ENCODE assay signal across 18 cellular contexts in the genomic region with DNA sequence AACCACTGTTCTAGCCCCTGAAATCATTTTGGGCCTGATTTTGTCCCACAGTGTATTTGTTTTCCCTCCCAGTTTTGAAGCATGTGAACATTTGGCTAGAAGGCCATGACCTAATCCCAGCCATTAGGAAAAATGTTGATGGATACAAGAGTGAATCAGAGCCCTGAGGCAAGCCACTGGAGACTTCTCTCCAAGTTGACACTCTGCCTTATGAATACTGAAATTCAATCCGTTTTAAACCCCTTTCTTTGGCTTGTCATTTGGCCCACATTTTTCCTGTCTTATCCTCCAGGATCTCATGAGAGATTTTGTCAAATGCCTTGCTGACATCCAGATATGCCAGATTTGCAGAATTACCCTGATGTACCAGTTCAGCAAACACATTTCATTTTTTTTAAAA.
DNase-seq lines count a peak whose midpoint lies in the region; ATAC-seq and TF ChIP-seq lines count a peak whose summit lies in the region.
"Had no signal": no experiment of that assay in that cellular context is flagged by ENCODE, and none has a peak within 500 bp of the region (broad histone marks: within the 10 kb centered on the region; RNA-seq: fewer than 3 reads in every experiment).

No MANE protein-coding gene starts in this region.

- H3K4me2 ChIP-seq in PC-9 = peak overlapping the region; percentile 29
- H3K4me2 ChIP-seq: BLaER1 treated with 17β-estradiol and CSF1 and Interleukin-3, amounts not matched to agents 10 nM and 100 nM had no signal

- POLR2A ChIA-PET in PC-9 (lab: Charles Lee; ENCODE audit: unreplicated experiment) = no interaction called here

- H2AFZ ChIP-seq in PC-9 = no peak overlapping the region

- H3K27ac Mint-ChIP-seq in endodermal cell = peak overlapping the region; percentile 36
- H3K27ac Mint-ChIP-seq in activated naive CD8-positive, alpha-beta T cell treated with anti-CD3 and anti-CD28 coated beads for 36 hours = no peak overlapping the region
- H3K27ac Mint-ChIP-seq: activated CD8-positive, alpha-beta T cell treated with anti-CD3 and anti-CD28 coated beads, Interleukin-2, amount 10 ng/mL, durations not matched to agents 7 days and 5 days; activated naive CD4-positive, alpha-beta T cell treated with anti-CD3 and anti-CD28 coated beads, Interleukin-2, amount 50 U/mL, for 24 hours had no signal

- TF ChIP-seq CTCF in PC-9 (conservative IDR thresholded peaks at IDR 0.05) = no peak
- TF ChIP-seq CTCF in endodermal cell (conservative IDR thresholded peaks at IDR 0.05) = no peak

- H3K27ac ChIP-seq in PC-9 = peak overlapping the region; percentile 18; the same call in 1 of the 2 replicates
- no peak overlapping the region for H3K27ac ChIP-seq in endodermal cell (ENCODE audit: low read depth, low read length)
- H3K27ac ChIP-seq: BLaER1 treated with 17β-estradiol and CSF1 and Interleukin-3, amounts not matched to agents 10 nM and 100 nM; dorsolateral prefrontal cortex; Peyer's patch; prostate gland had no signal

- H3K4me3 ChIP-seq in PC-9 = no peak overlapping the region
- H3K4me3 ChIP-seq in endodermal cell (ENCODE audit: low read length) = no peak overlapping the region
- H3K4me3 ChIP-seq: BLaER1 treated with 17β-estradiol and CSF1 and Interleukin-3, amounts not matched to agents 10 nM and 100 nM; dorsolateral prefrontal cortex; Peyer's patch; prostate gland had no signal

- no peak overlapping the region for H3K9ac ChIP-seq in endodermal cell (ENCODE audit: extremely low read depth, low read length, poor library complexity, severe bottlenecking)
- H3K9ac ChIP-seq: BLaER1 treated with 17β-estradiol and CSF1 and Interleukin-3, amounts not matched to agents 10 nM and 100 nM had no signal

- H4K20me1 ChIP-seq in PC-9 (ENCODE audit: insufficient read depth) = no peaks in the 10 kb centered on the region
- H4K20me1 ChIP-seq: BLaER1 treated with 17β-estradiol and CSF1 and Interleukin-3, amounts not matched to agents 10 nM and 100 nM had no signal

- no peaks in the 10 kb centered on the region for H3K9me2 ChIP-seq in PC-9 (ENCODE audit: insufficient read depth)

- no peaks in the 10 kb centered on the region for H3K36me3 Mint-ChIP-seq in endodermal cell (ENCODE audit: low read depth)
- H3K36me3 Mint-ChIP-seq in activated naive CD8-positive, alpha-beta T cell treated with anti-CD3 and anti-CD28 coated beads for 36 hours = no peaks in the 10 kb centered on the region
- H3K36me3 Mint-ChIP-seq: activated naive CD4-positive, alpha-beta T cell treated with anti-CD3 and anti-CD28 coated beads, Interleukin-2, amount 50 U/mL, for 24 hours had no signal

- no peaks in the 10 kb centered on the region for H3K9me3 Mint-ChIP-seq in endodermal cell
- no peaks in the 10 kb centered on the region for H3K9me3 Mint-ChIP-seq in activated naive CD8-positive, alpha-beta T cell treated with anti-CD3 and anti-CD28 coated beads for 36 hours

- peaks cover 6% of the 10 kb centered on the region for H3K4me1 Mint-ChIP-seq in endodermal cell
- no peaks in the 10 kb centered on the region for H3K4me1 Mint-ChIP-seq in activated naive CD8-positive, alpha-beta T cell treated with anti-CD3 and anti-CD28 coated beads for 36 hours
- H3K4me1 Mint-ChIP-seq: activated naive CD4-positive, alpha-beta T cell treated with anti-CD3 and anti-CD28 coated beads, Interleukin-2, amount 50 U/mL, for 24 hours had no signal

- no peaks in the 10 kb centered on the region for H3K27me3 ChIP-seq in PC-9 (ENCODE audit: insufficient read depth, low read depth)
- H3K27me3 ChIP-seq in endodermal cell (ENCODE audit: control insufficient read depth, insufficient read depth, low read length, poor library complexity, severe bottlenecking) = no peaks in the 10 kb centered on the region
- H3K27me3 ChIP-seq: BLaER1 treated with 17β-estradiol and CSF1 and Interleukin-3, amounts not matched to agents 10 nM and 100 nM; Peyer's patch had no signal

- no peak overlapping the region for H3K4me3 Mint-ChIP-seq in endodermal cell
- no peak overlapping the region for H3K4me3 Mint-ChIP-seq in activated naive CD8-positive, alpha-beta T cell treated with anti-CD3 and anti-CD28 coated beads for 36 hours
- H3K4me3 Mint-ChIP-seq: activated CD8-positive, alpha-beta T cell treated with anti-CD3 and anti-CD28 coated beads, Interleukin-2, amount 10 ng/mL, durations not matched to agents 7 days and 5 days; activated naive CD4-positive, alpha-beta T cell treated with anti-CD3 and anti-CD28 coated beads, Interleukin-2, amount 50 U/mL, for 24 hours had no signal

- ATAC-seq in HG03039 (IDR thresholded peaks at IDR 0.05; ENCODE audit: unreplicated experiment) = no peak
- ATAC-seq: activated CD8-positive, alpha-beta T cell treated with anti-CD3 and anti-CD28 coated beads, Interleukin-2, amount 10 ng/mL, durations not matched to agents 7 days and 5 days; stimulated activated naive CD8-positive, alpha-beta T cell treated with anti-CD3 and anti-CD28 coated beads, Interleukin-15, Interleukin-2, amounts not matched to agents 100 U/mL and 50 U/mL, for 24 hours had no signal

- BruUV-seq in PC-9 (replicated peaks; lab: Mats Ljungman, UMichigan) = no TSS peak

- CTCF ChIA-PET in PC-9 (lab: Charles Lee) = no interaction called here

- H3K9me3 ChIP-seq in PC-9 (ENCODE audit: insufficient read depth, low read depth) = no peaks in the 10 kb centered on the region
- H3K9me3 ChIP-seq in endodermal cell (ENCODE audit: control insufficient read depth, low read length) = no peaks in the 10 kb centered on the region
- H3K9me3 ChIP-seq: BLaER1 treated with 17β-estradiol and CSF1 and Interleukin-3, amounts not matched to agents 10 nM and 100 nM; Peyer's patch; prostate gland had no signal

- peaks cover 8% of the 10 kb centered on the region; the same call in 1 of the 2 replicates for H3F3A ChIP-seq in PC-9 (ENCODE audit: insufficient read depth, low read depth)

- DNase-seq in EL (peak; percentile 94), PC-9 (peak; percentile 57 to 89), endodermal cell (no peak), myocyte (ENCODE audit: low read depth) (peak; percentile 64), SK-N-DZ (ENCODE audit: low spot score) (no peak), NCI-H2081 treated with DMSO at 0.1 percent for 48 hours (lab: John Stamatoyannopoulos, UW) (no peak)
- no peak for DNase-seq in activated naive CD8-positive, alpha-beta T cell treated with anti-CD3 and anti-CD28 coated beads for 36 hours
- DNase-seq: activated CD8-positive, alpha-beta T cell treated with anti-CD3 and anti-CD28 coated beads, Interleukin-2, amount 10 ng/mL, durations not matched to agents 7 days and 5 days; dorsolateral prefrontal cortex; midbrain; Peyer's patch; stimulated activated CD4-positive, alpha-beta T cell treated with anti-CD3 and anti-CD28 coated beads, Interleukin-4, amount 100 ng/mL, for 4 hours; stimulated activated naive CD8-positive, alpha-beta T cell treated with anti-CD3 and anti-CD28 coated beads, Interleukin-15, Interleukin-2, amounts not matched to agents 100 U/mL and 50 U/mL, for 24 hours; T-helper 9 cell had no signal

- H3K27me3 Mint-ChIP-seq in endodermal cell (ENCODE audit: insufficient read depth) = no peaks in the 10 kb centered on the region
- H3K27me3 Mint-ChIP-seq in activated naive CD8-positive, alpha-beta T cell treated with anti-CD3 and anti-CD28 coated beads for 36 hours = peaks cover 5% of the 10 kb centered on the region
- H3K27me3 Mint-ChIP-seq: activated naive CD4-positive, alpha-beta T cell treated with anti-CD3 and anti-CD28 coated beads, Interleukin-2, amount 50 U/mL, for 24 hours had no signal

- H3K36me3 ChIP-seq in PC-9 (ENCODE audit: low read depth) = no peaks in the 10 kb centered on the region
- H3K36me3 ChIP-seq in endodermal cell (ENCODE audit: control insufficient read depth, insufficient read depth, low read length) = no peaks in the 10 kb centered on the region
- H3K36me3 ChIP-seq: BLaER1 treated with 17β-estradiol and CSF1 and Interleukin-3, amounts not matched to agents 10 nM and 100 nM; Peyer's patch; prostate gland had no signal

- WGBS in endodermal cell (ENCODE audit: insufficient coverage in 1 of 2, insufficient read length in 1 of 2), 2 experiments = 59 to 67% methylated on average over 1 of the region's 1 CpG

- no peaks in the 10 kb centered on the region for H3K79me2 ChIP-seq in PC-9 (ENCODE audit: low read depth)

- peaks cover 23% of the 10 kb centered on the region for H3K4me1 ChIP-seq in PC-9 (replicated peaks; ENCODE audit: insufficient read depth)
- H3K4me1 ChIP-seq in endodermal cell (ENCODE audit: control insufficient read depth, insufficient read depth, low read length) = no peaks in the 10 kb centered on the region
- H3K4me1 ChIP-seq: Peyer's patch, prostate gland had no signal

- intact Hi-C loops in PC-9 (cut with micrococcal nuclease; ENCODE audit: unreplicated experiment) = loop anchor here (1.0 to 10.0 kb wide), 3 partner anchors 91 to 156 kb away; no protein-coding TSS in a partner anchor

Comparison
In these comparisons a context has a peak if more than half of its experiments do, and no peak if none do; other contexts are left out.
1. DNase-seq: peak in EL (single experiment), PC-9 (2 of 2) and myocyte (single experiment); none in endodermal cell (single experiment), SK-N-DZ (single experiment), NCI-H2081 treated with DMSO at 0.1 percent for 48 hours (single experiment) and activated naive CD8-positive, alpha-beta T cell treated with anti-CD3 and anti-CD28 coated beads for 36 hours (single experiment).